ENCODE assay signal across 8 cellular contexts in the genomic region with DNA sequence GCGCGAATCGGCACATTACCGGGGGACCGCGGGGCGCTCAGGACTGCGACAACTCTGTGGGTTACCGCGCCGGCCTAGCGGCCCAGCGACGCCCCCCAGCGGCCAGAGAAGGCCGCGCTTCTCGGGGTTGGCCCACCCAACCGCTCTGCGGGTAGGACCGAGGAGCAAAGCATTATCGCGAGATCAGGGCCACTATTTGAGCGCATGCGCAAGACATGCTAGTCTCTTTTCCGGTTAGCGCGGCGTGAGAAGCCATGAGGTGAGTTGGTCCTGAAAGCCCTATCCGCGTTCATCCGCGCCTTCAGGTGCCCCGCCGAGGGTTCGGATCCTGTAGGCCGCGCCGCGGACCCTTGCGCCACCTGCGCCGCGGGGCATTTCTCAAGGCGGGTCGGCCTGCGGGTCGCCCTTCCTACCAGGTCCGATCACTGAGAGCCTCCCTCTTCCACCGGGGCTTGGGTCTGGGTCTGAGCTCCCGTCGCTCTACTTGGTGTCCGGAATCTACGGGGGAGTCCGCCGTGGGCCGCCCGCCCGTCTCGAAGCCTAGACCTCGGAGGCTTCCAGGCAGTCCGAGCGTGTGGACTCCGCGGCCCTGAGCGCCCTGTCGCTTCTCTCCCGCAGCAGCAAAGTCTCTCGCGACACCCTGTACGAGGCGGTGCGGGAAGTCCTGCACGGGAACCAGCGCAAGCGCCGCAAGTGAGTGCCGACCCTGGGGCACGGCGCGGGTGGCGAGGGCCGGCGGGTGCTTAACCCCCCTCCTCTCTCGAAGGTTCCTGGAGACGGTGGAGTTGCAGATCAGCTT. TPM values are rescaled to one million over a fixed set of nuclear protein-coding genes. Genes with fewer than 3 reads are reported as not detected.
A peak's percentile ranks its signal among the peaks of the same experiment; 100 is the strongest.
DNase-seq lines count a peak whose midpoint lies in the region; ATAC-seq, FAIRE-seq and TF ChIP-seq lines count a peak whose summit lies in the region.

RPL10A (plus strand) TSS at position 221 of the 799 bp plus-strand sequence; CDS start at position 255, 34 bp downstream.

- H3K9me3 Mint-ChIP-seq in immature natural killer cell, result no peaks in the 10 kb centered on the region

- H3K27ac ChIP-seq in spleen, result peak within 1 kb of the TSS; percentile 87 to 92 (median 92)

- no peaks in the 10 kb centered on the region for H3K9me3 ChIP-seq in spleen

- no peak for FAIRE-seq in bronchial epithelial cell (lab: Jason Lieb, UNC)

- peaks cover 10 to 20% (median 14%) of the 10 kb centered on the region in 3 donors for H3K36me3 Mint-ChIP-seq in immature natural killer cell

- H3K4me3 Mint-ChIP-seq in immature natural killer cell, result peak within 1 kb of the TSS; percentile 94 to 99 (median 98)

- WGBS in spleen, 5 donors, result 0 to 1% (median 0%) methylated on average over 39 to 86 of the region's 86 CpGs

- POLR2A ChIA-PET in AG04449 (lab: Yijun Ruan, JAX), result interaction anchor here (0.7 to 2.8 kb wide), 10 partner anchors 10 to 150 kb away, joined by 3 to 12 read pairs (median 4); partner anchors contain the start of genes PPARD and TEAD3

- H3K4me3 ChIP-seq in AG04449 (ENCODE audit: low read depth, low read length) (peak within 1 kb of the TSS; percentile 94), WI38 (ENCODE audit: low read depth, low read length) (peak within 1 kb of the TSS; percentile 93), bronchial epithelial cell (ENCODE audit: low read depth, low read length) (peak within 1 kb of the TSS; percentile 83), spleen (peak within 1 kb of the TSS; percentile 62 to 93 (median 78))

- peak; percentile 81 for ATAC-seq in GM18868 (IDR thresholded peaks at IDR 0.05; ENCODE audit: unreplicated experiment)
- peak; percentile 82 for ATAC-seq in HG03108 (IDR thresholded peaks at IDR 0.05; ENCODE audit: unreplicated experiment)

- H3K27me3 ChIP-seq in bronchial epithelial cell (ENCODE audit: control insufficient read depth, insufficient read depth, low read length) (no peaks in the 10 kb centered on the region), spleen (replicated peaks in 1 of 7) (no peaks in the 10 kb centered on the region)

- H3K4me1 Mint-ChIP-seq in immature natural killer cell, result peaks cover 39 to 41% of the 10 kb centered on the region in 2 donors

- CTCF ChIA-PET in AG04449 (lab: Yijun Ruan, JAX), result interaction anchor here (0.6 to 5.7 kb wide), 26 partner anchors 9 to 175 kb away, joined by 3 to 119 read pairs (median 5); partner anchors contain the start of genes DEF6, FANCE, PPARD and TEAD3

- H3K27me3 Mint-ChIP-seq in immature natural killer cell (ENCODE audit: low read depth in 3 of 3), result peaks cover 5 to 15% (median 9%) of the 10 kb centered on the region in 3 donors

- peaks cover 22 to 57% (median 43%) of the 10 kb centered on the region in 6 donors for H3K4me1 ChIP-seq in spleen

- TF ChIP-seq CTCF in AG04449 (IDR thresholded peaks at IDR 0.05; ENCODE audit: insufficient read depth, low read length, missing control alignments) (peak; percentile 96), WI38 (IDR thresholded peaks at IDR 0.05; ENCODE audit: low read depth, low read length) (peak; percentile 95), bronchial epithelial cell (IDR thresholded peaks at IDR 0.05; ENCODE audit: insufficient read depth, low read length, severe bottlenecking) (peak; percentile 100), spleen (IDR thresholded peaks at IDR 0.05 in 8 of 11, conservative IDR thresholded peaks at IDR 0.05 in 3 of 11) (peak; percentile 96 to 100 (median 99))

- intact Hi-C loops in spleen (cut with DNase I; ENCODE audit: low total_unique reads), result loop anchor here (5.0 kb wide), 1 partner anchor 126 kb away; the partner anchor contains the start of gene PPARD

- H3K36me3 ChIP-seq in bronchial epithelial cell (ENCODE audit: control insufficient read depth, insufficient read depth, low read length) (peaks cover 25% of the 10 kb centered on the region), spleen (peaks cover 0 to 63% (median 30%) of the 10 kb centered on the region in 6 donors)

- peak in 2 of 3 donors; percentile 47 to 80 for TF ChIP-seq POLR2A in spleen (IDR thresholded peaks at IDR 0.05)

- DNase-seq in AG04449 (ENCODE audit: low read depth, low spot score), result peak; percentile 73
- DNase-seq in NCI-H2227 (lab: John Stamatoyannopoulos, UW; ENCODE audit: unreplicated experiment), result peak; percentile 99
- DNase-seq in bronchial epithelial cell (ENCODE audit: low read depth), result peak; percentile 93
- peak; percentile 94 to 96 (median 95) for DNase-seq in immature natural killer cell
- DNase-seq in spleen, result peak; percentile 98

- peak within 1 kb of the TSS; percentile 86 to 97 (median 96) for H3K27ac Mint-ChIP-seq in immature natural killer cell

RNA-seq across cellular contexts. Expression of gene RPL10A, which starts in this region (rescaled TPM):
- total RNA-seq in bronchial epithelial cell, result 1,892 and 2,665 TPM in 2 replicates
- polyA plus RNA-seq in immature natural killer cell, result 100 to 1,000 TPM; 419 to 805 (median 477) TPM
- total RNA-seq in spleen, result 1,000 to 10,000 TPM in 4 of 7 donors, 100 to 1,000 TPM in 3; 962 to 1,187 (median 1,013) TPM
- 1,000 to 10,000 TPM; 2,382 to 3,148 (median 2,560) TPM for polyA plus RNA-seq in spleen

Comparison
In these comparisons a context has a peak if more than half of its experiments do, and no peak if none do; other contexts are left out.
1. Peak in every context shown above with its lines: DNase-seq, ATAC-seq, H3K4me3 ChIP-seq and H3K27ac ChIP-seq.